28 cellular contexts compared by ENCODE assay signal in genomic region chrX:15963858-15964257, GRCh38.
"Had no signal": no experiment of that assay in that cellular context is flagged by ENCODE, and none has a peak within 500 bp of the region (broad histone marks: within the 10 kb centered on the region; RNA-seq: fewer than 3 reads in every experiment).

No MANE protein-coding gene starts in this region.

- FAIRE-seq: pancreas had no signal

- H3K4me3 Mint-ChIP-seq: naive thymus-derived CD4-positive, alpha-beta T cell; natural killer cell; nephron; stimulated activated memory B cell treated with anti-CD40 and anti-IgM and Interleukin-4, amounts not matched to agents 10 μg/mL and 1 μg/mL and 100 μg/mL, for 72 hours; stimulated activated naive CD8-positive, alpha-beta T cell treated with anti-CD3 and anti-CD28 coated beads, Interleukin-15, amount 100 ng/mL, for 72 hours; type B pancreatic cell had no signal

- H3K4me2 ChIP-seq: smooth muscle cell had no signal

- H3K4me1 Mint-ChIP-seq: naive thymus-derived CD4-positive, alpha-beta T cell; natural killer cell; nephron; stimulated activated memory B cell treated with anti-CD40 and anti-IgM and Interleukin-4, amounts not matched to agents 10 μg/mL and 1 μg/mL and 100 μg/mL, for 72 hours; stimulated activated naive CD8-positive, alpha-beta T cell treated with anti-CD3 and anti-CD28 coated beads, Interleukin-15, amount 100 ng/mL, for 72 hours had no signal

- H3K4me1 ChIP-seq: pancreas, psoas muscle, spleen, suprapubic skin, testis, tibial artery, transverse colon, upper lobe of right lung, uterus had no signal

- H3K9me3 Mint-ChIP-seq: naive thymus-derived CD4-positive, alpha-beta T cell; natural killer cell; stimulated activated memory B cell treated with anti-CD40 and anti-IgM and Interleukin-4, amounts not matched to agents 10 μg/mL and 1 μg/mL and 100 μg/mL, for 72 hours; stimulated activated naive CD8-positive, alpha-beta T cell treated with anti-CD3 and anti-CD28 coated beads, Interleukin-15, amount 100 ng/mL, for 72 hours had no signal

- H3K27me3 Mint-ChIP-seq: naive thymus-derived CD4-positive, alpha-beta T cell; stimulated activated memory B cell treated with anti-CD40 and anti-IgM and Interleukin-4, amounts not matched to agents 10 μg/mL and 1 μg/mL and 100 μg/mL, for 72 hours; stimulated activated naive CD8-positive, alpha-beta T cell treated with anti-CD3 and anti-CD28 coated beads, Interleukin-15, amount 100 ng/mL, for 72 hours; type B pancreatic cell had no signal

- H3K36me3 Mint-ChIP-seq: naive thymus-derived CD4-positive, alpha-beta T cell; natural killer cell; stimulated activated memory B cell treated with anti-CD40 and anti-IgM and Interleukin-4, amounts not matched to agents 10 μg/mL and 1 μg/mL and 100 μg/mL, for 72 hours; type B pancreatic cell had no signal

- H3K27me3 ChIP-seq: neutrophil, suprapubic skin, testis, tibial artery, transverse colon, upper lobe of right lung, uterus had no signal

- H3K36me3 ChIP-seq: neutrophil, pancreas, spleen, suprapubic skin, tibial artery, transverse colon, upper lobe of right lung, uterus had no signal

- H3K9me3 ChIP-seq: neutrophil, pancreas, psoas muscle, spleen, suprapubic skin, testis, tibial artery, transverse colon, upper lobe of right lung, uterus had no signal

- H3K4me3 ChIP-seq: pancreas, psoas muscle, skin epidermis, smooth muscle cell, spleen, suprapubic skin, testis, tibial artery, transverse colon, upper lobe of right lung, uterus had no signal

- DNase-seq: naive thymus-derived CD4-positive, alpha-beta T cell; natural killer cell; nucleus accumbens; pancreas; psoas muscle; right cardiac atrium; spleen; stimulated activated CD4-positive, alpha-beta T cell treated with anti-CD3 and anti-CD28 coated beads, Interleukin-12 subunit alpha, Interleukin-12 subunit beta, amount 100 ng/mL, for 4 hours; stimulated activated CD4-positive, alpha-beta T cell treated with anti-CD3 and anti-CD28 coated beads, Interleukin-1b, Interleukin-23, amount 100 ng/mL, for 48 hours; stimulated activated CD4-positive, alpha-beta T cell treated with anti-CD3 and anti-CD28 coated beads, Interleukin-4, amount 100 ng/mL, for 1 hour; stimulated activated CD4-positive, alpha-beta T cell treated with anti-CD3 and anti-CD28 coated beads, Interleukin-4, amount 100 ng/mL, for 4 hours; stimulated activated CD8-positive, alpha-beta memory T cell treated with anti-CD3 and anti-CD28 coated beads, Interleukin-4, amount 100 ng/mL, for 48 hours; stimulated activated naive CD4-positive, alpha-beta T cell; stimulated activated naive CD8-positive, alpha-beta T cell treated with anti-CD3 and anti-CD28 coated beads, Interleukin-15, amount 100 ng/mL, for 72 hours; stimulated activated naive CD8-positive, alpha-beta T cell treated with anti-CD3 and anti-CD28 coated beads, Interleukin-15, Interleukin-2, amounts not matched to agents 100 U/mL and 50 U/mL, for 24 hours; substantia nigra; testis; tibial artery; transverse colon; upper lobe of right lung; uterus had no signal

- H3K27ac ChIP-seq: neutrophil, pancreas, psoas muscle, skin epidermis, spleen, suprapubic skin, testis, tibial artery, transverse colon, upper lobe of right lung, uterus had no signal

- H3K27ac Mint-ChIP-seq: naive thymus-derived CD4-positive, alpha-beta T cell; natural killer cell; nephron; stimulated activated memory B cell treated with anti-CD40 and anti-IgM and Interleukin-4, amounts not matched to agents 10 μg/mL and 1 μg/mL and 100 μg/mL, for 72 hours; stimulated activated naive CD8-positive, alpha-beta T cell treated with anti-CD3 and anti-CD28 coated beads, Interleukin-15, amount 100 ng/mL, for 72 hours; type B pancreatic cell had no signal
